14 cellular contexts compared by ENCODE assay signal in genomic region chr12:26633591-26634210, GRCh38.
DNase-seq lines count a peak whose midpoint lies in the region; ATAC-seq, FAIRE-seq and TF ChIP-seq lines count a peak whose summit lies in the region.
"Had no signal": no experiment of that assay in that cellular context is flagged by ENCODE, and none has a peak within 500 bp of the region (broad histone marks: within the 10 kb centered on the region; RNA-seq: fewer than 3 reads in every experiment).

No MANE protein-coding gene starts in this region.

- H3K4me3 ChIP-seq in skeletal muscle cell (ENCODE audit: low read depth, low read length): no peak overlapping the region

- TF ChIP-seq POLR2A in H54 (IDR thresholded peaks at IDR 0.05; ENCODE audit: low read depth, low read length): no peak

- DNase-seq in H54 (ENCODE audit: insufficient read length, low spot score) (no peak), fibroblast of peridontal ligament (ENCODE audit: extremely low read depth) (peak; percentile 90), skeletal muscle cell (ENCODE audit: low read depth) (peak; percentile 69), GOT3 (lab: John Stamatoyannopoulos, UW) (no peak)
- DNase-seq: activated CD4-positive, alpha-beta T cell treated with anti-CD3 and anti-CD28 coated beads for 1 hour; activated naive CD4-positive, alpha-beta T cell treated with anti-CD3 and anti-CD28 coated beads, Interleukin-2, amount 50 U/mL, for 16 hours; DMS153; effector memory CD8-positive, alpha-beta T cell; KG1; SHP77 had no signal

- ATAC-seq in SK-N-SH treated with all-trans-retinoic acid at 6 μM for 48 hours (peak; percentile 28; the same call in 1 of the 3 replicates), GM18873 (IDR thresholded peaks at IDR 0.05; ENCODE audit: low FRiP score, unreplicated experiment) (no peak), HG03196 (IDR thresholded peaks at IDR 0.05; ENCODE audit: unreplicated experiment) (no peak)
- no peak for ATAC-seq in activated CD4-positive, CD25-positive, alpha-beta regulatory T cell treated with anti-CD3 and anti-CD28 coated beads, Interleukin-2, amount 50 U/mL, for 24 hours
- ATAC-seq: effector memory CD8-positive, alpha-beta T cell had no signal

- FAIRE-seq in H54 (lab: Jason Lieb, UNC): peak; percentile 23

TF ChIP-seq in SK-N-SH treated with all-trans-retinoic acid at 6 μM for 48 hours, 23 proteins besides CTCF, POLR2A, EP300 and RAD21:
- TF ChIP-seq RARB (CRISPR knock-in tag; IDR thresholded peaks at IDR 0.05) (no peak), ZNF8 (CRISPR knock-in tag; IDR thresholded peaks at IDR 0.05) (peak; percentile 64), ESRRG (CRISPR knock-in tag; IDR thresholded peaks at IDR 0.05) (no peak), CSRNP3 (CRISPR knock-in tag; IDR thresholded peaks at IDR 0.05) (no peak), CSDC2 (CRISPR knock-in tag; IDR thresholded peaks at IDR 0.05) (no peak), TCF4 (CRISPR knock-in tag; IDR thresholded peaks at IDR 0.05; ENCODE audit: borderline replicate concordance) (no peak)

Comparison
In these comparisons a context has a peak if more than half of its experiments do, and no peak if none do; other contexts are left out.
1. DNase-seq: peak in fibroblast of peridontal ligament (single experiment) and skeletal muscle cell (single experiment); none in H54 (single experiment) and GOT3 (single experiment).